In the genomic region with DNA sequence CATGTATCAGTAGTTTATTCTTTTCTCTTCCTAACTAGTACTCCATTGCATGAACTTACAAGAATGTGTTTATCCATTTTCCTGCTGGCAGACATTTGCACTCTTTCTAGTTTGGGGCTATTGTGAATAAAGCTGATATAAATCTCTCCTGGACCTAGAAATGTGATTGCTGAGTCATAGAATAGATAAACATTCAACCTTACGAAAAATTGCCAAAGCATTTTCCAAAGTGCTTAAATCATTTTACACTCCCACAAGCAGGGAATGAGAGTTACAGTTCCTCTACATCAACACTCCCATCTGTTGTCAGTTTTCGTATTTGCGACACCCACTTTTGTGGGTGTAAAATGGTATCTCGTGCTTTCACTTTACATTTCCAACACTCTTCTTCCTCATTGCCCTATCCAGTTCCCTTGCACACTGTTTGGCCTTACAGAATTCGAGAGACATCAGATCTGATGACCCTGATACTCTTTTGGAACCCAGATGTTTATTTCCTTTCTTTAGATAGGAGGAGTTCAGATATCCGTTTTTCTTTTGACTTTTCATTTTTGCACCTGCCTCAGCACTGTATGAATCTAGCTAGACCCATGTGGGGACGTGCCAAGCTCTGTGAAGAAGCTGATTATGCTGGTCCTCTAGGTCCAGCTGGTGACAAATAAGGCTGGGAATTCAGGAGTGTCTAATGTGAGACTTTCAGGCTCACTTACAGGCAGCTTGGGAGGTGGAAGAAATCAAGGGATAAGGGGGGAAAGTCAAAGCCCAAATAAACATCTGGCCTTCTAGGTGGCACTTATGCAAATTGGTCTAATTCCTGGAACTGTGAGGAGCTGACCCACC, we compare ENCODE assay signal across 1 cellular context.
TF ChIP-seq lines count a peak whose summit lies in the region.

No MANE protein-coding gene starts in this region.

TF ChIP-seq in SK-N-SH treated with all-trans-retinoic acid at 6 μM for 48 hours, 23 proteins besides CTCF, POLR2A, EP300 and RAD21 (continued from another document):
- TF ChIP-seq, protein P1, sequence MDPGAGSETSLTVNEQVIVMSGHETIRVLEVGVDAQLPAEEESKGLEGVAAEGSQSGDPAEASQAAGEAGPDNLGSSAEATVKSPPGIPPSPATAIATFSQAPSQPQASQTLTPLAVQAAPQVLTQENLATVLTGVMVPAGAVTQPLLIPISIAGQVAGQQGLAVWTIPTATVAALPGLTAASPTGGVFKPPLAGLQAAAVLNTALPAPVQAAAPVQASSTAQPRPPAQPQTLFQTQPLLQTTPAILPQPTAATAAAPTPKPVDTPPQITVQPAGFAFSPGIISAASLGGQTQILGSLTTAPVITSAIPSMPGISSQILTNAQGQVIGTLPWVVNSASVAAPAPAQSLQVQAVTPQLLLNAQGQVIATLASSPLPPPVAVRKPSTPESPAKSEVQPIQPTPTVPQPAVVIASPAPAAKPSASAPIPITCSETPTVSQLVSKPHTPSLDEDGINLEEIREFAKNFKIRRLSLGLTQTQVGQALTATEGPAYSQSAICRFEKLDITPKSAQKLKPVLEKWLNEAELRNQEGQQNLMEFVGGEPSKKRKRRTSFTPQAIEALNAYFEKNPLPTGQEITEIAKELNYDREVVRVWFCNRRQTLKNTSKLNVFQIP (CRISPR knock-in tag; IDR thresholded peaks at IDR 0.05; ENCODE audit: borderline replicate concordance, low read depth): no peak
- TF ChIP-seq RARB (CRISPR knock-in tag; IDR thresholded peaks at IDR 0.05): 0 out of 2 replicates have a peak, but pooled peaks have one; percentile 29
- peak; percentile 37; the same call in 1 of the 2 replicates for TF ChIP-seq ZNF8 (CRISPR knock-in tag; IDR thresholded peaks at IDR 0.05)
- TF ChIP-seq BACH2 (CRISPR knock-in tag; IDR thresholded peaks at IDR 0.05; ENCODE audit: borderline replicate concordance): no peak
- TF ChIP-seq ESRRG (CRISPR knock-in tag; IDR thresholded peaks at IDR 0.05): no peak
- TF ChIP-seq CSDC2 (CRISPR knock-in tag; IDR thresholded peaks at IDR 0.05): no peak
- no peak for TF ChIP-seq ZNF70 (CRISPR knock-in tag; IDR thresholded peaks at IDR 0.05)
